10 cellular contexts compared by ENCODE assay signal in the genomic region with DNA sequence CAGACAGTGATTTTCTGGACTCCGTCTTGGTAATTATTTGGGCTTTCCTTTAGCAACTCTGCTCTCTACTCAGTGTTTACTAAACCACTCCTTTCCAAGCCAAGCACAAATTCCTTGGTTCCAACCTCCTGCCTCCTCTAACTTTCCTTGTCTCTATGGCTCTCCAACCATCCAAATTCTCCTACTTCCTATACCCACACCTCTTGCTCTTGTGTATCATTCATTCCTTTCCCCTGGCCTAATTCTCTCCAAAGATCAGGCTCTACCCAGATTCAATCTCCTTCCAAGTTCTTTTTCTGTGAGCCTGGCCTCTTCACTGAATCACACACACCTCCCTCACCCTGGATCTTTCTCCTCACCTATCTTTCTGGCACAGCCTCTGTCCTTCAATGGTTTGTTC. TPM values are rescaled to one million over a fixed set of nuclear protein-coding genes. Genes with fewer than 3 reads are reported as not detected.
DNase-seq lines count a peak whose midpoint lies in the region; FAIRE-seq and TF ChIP-seq lines count a peak whose summit lies in the region.
"Had no signal": no experiment of that assay in that cellular context is flagged by ENCODE, and none has a peak within 500 bp of the region (broad histone marks: within the 10 kb centered on the region; RNA-seq: fewer than 3 reads in every experiment).

No MANE protein-coding gene starts in this region.

- WGBS in stomach, 5 donors: 41 to 70% (median 52%) methylated on average over 1 of the region's 1 CpG

- H3K27ac Mint-ChIP-seq in activated naive CD4-positive, alpha-beta T cell treated with anti-CD3 and anti-CD28 coated beads for 36 hours: peak overlapping the region; percentile 78

- no peak overlapping the region for H3K27ac ChIP-seq in iPS-18a (ENCODE audit: low read length)
- H3K27ac ChIP-seq in stomach: peak overlapping the region in 3 of 5 donors; percentile 10 to 95 (median 94)

- H3K27me3 Mint-ChIP-seq in activated naive CD4-positive, alpha-beta T cell treated with anti-CD3 and anti-CD28 coated beads for 36 hours (ENCODE audit: low read depth): no peaks in the 10 kb centered on the region

- H3K36me3 ChIP-seq in iPS-18a (ENCODE audit: control insufficient read depth, low read depth, low read length): peaks cover 17% of the 10 kb centered on the region
- peaks cover 16 to 44% (median 39%) of the 10 kb centered on the region in 4 donors for H3K36me3 ChIP-seq in stomach

- H3K4me3 Mint-ChIP-seq in activated naive CD4-positive, alpha-beta T cell treated with anti-CD3 and anti-CD28 coated beads for 36 hours: peak overlapping the region; percentile 97

- no peak for TF ChIP-seq CTCF in WI38 (IDR thresholded peaks at IDR 0.05; ENCODE audit: low read depth, low read length)
- no peak for TF ChIP-seq CTCF in stomach (IDR thresholded peaks at IDR 0.05)

- CTCF ChIA-PET in activated naive CD4-positive, alpha-beta T cell treated with anti-CD3 and anti-CD28 coated beads for 36 hours (lab: Charles Lee): interaction anchor here (1.6 to 5.3 kb wide), 2 partner anchors 8 to 18 kb away, joined by 4 to 42 read pairs; a partner anchor contains a TSS

- H3K27me3 ChIP-seq in iPS-18a (ENCODE audit: control insufficient read depth, insufficient read depth, low read length) (no peaks in the 10 kb centered on the region), stomach (no peaks in the 10 kb centered on the region)

- H3K36me3 Mint-ChIP-seq in activated naive CD4-positive, alpha-beta T cell treated with anti-CD3 and anti-CD28 coated beads for 36 hours (ENCODE audit: low read depth): peaks cover 22% of the 10 kb centered on the region

- no peak overlapping the region for H3K9ac ChIP-seq in iPS-18a (ENCODE audit: low read length)

- DNase-seq in activated naive CD4-positive, alpha-beta T cell treated with anti-CD3 and anti-CD28 coated beads for 36 hours: no peak
- DNase-seq in activated naive CD4-positive, alpha-beta T cell treated with anti-CD3 and anti-CD28 coated beads, Interleukin-2, amount 50 U/mL, for 16 hours: no peak
- no peak for DNase-seq in stomach
- DNase-seq in HUDEP-2 (lab: John Stamatoyannopoulos, UW; ENCODE audit: unreplicated experiment in 76 of 76): no peak
- DNase-seq in GM12892 (ENCODE audit: insufficient read length): no peak
- no peak for DNase-seq in C1 segment of cervical spinal cord (lab: John Stamatoyannopoulos, UW)
- DNase-seq: activated gamma-delta T cell treated with Interleukin-2 at 50 U/mL for 16 hours had no signal

- intact Hi-C loops in activated naive CD4-positive, alpha-beta T cell treated with anti-CD3 and anti-CD28 coated beads for 36 hours (cut with micrococcal nuclease): loop anchor here (5.0 kb wide), 1 partner anchor 359 kb away; a partner anchor contains a TSS
- intact Hi-C loops in stomach (cut with DNase I; ENCODE audit: low total_unique reads): no loop called here

- peak overlapping the region; percentile 84 for H3K4me3 ChIP-seq in WI38 (ENCODE audit: low read depth, low read length)
- H3K4me3 ChIP-seq in iPS-18a (ENCODE audit: low read length): peak overlapping the region; percentile 97
- peak overlapping the region in 2 of 4 donors; percentile 97 to 99 for H3K4me3 ChIP-seq in stomach

- FAIRE-seq in GM12892 (lab: Jason Lieb, UNC): no peak
- FAIRE-seq: RCC 7860 had no signal

- H3K9me3 ChIP-seq in iPS-18a (ENCODE audit: control insufficient read depth, low read depth, low read length) (no peaks in the 10 kb centered on the region), stomach (no peaks in the 10 kb centered on the region)

- peaks cover 52% of the 10 kb centered on the region for H3K4me1 Mint-ChIP-seq in activated naive CD4-positive, alpha-beta T cell treated with anti-CD3 and anti-CD28 coated beads for 36 hours (ENCODE audit: low read depth)

- no peak for TF ChIP-seq EP300 in stomach (IDR thresholded peaks at IDR 0.05)

- no peaks in the 10 kb centered on the region for H3K4me1 ChIP-seq in iPS-18a (ENCODE audit: control insufficient read depth, low read depth, low read length)
- peaks cover 12 to 34% (median 29%) of the 10 kb centered on the region in 4 donors for H3K4me1 ChIP-seq in stomach

- no peak for TF ChIP-seq POLR2A in stomach (IDR thresholded peaks at IDR 0.05)
- no peak for TF ChIP-seq POLR2A in GM12892 (IDR thresholded peaks at IDR 0.05; ENCODE audit: low read depth, low read length)

- H3K9me3 Mint-ChIP-seq in activated naive CD4-positive, alpha-beta T cell treated with anti-CD3 and anti-CD28 coated beads for 36 hours: no peaks in the 10 kb centered on the region

RNA-seq across cellular contexts. Expression of a gene that starts 1.1 kb away (rescaled TPM):
- 10 to 100 TPM; 21.9 to 22.5 TPM for total RNA-seq in activated naive CD4-positive, alpha-beta T cell treated with anti-CD3 and anti-CD28 coated beads for 36 hours
- 10 to 100 TPM; 17.8 to 84.0 (median 36.4) TPM for total RNA-seq in stomach
- 10 to 100 TPM in 2 of 3 donors, 1 to 10 TPM in 1; 6.9 to 22.2 (median 15.6) TPM for polyA plus RNA-seq in stomach
- polyA plus RNA-seq in GM12892 (2012; ENCODE audit: missing spikeins): 15.9 TPM

RNA-seq across cellular contexts. Expression of a gene that starts 8.3 kb away (rescaled TPM):
- 100 to 1,000 TPM; 309 to 320 TPM for total RNA-seq in activated naive CD4-positive, alpha-beta T cell treated with anti-CD3 and anti-CD28 coated beads for 36 hours
- 10 to 100 TPM in 4 of 5 donors, 1 to 10 TPM in 1; 8.3 to 33.3 (median 14.7) TPM for total RNA-seq in stomach
- 1 to 10 TPM; 4.4 to 6.4 (median 6.2) TPM for polyA plus RNA-seq in stomach
- polyA plus RNA-seq in GM12892 (2012; ENCODE audit: missing spikeins): 73.0 TPM

RNA-seq across cellular contexts. Expression of a gene that starts 12.8 kb away (rescaled TPM):
- 10 to 100 TPM; 28.2 to 32.2 TPM for total RNA-seq in activated naive CD4-positive, alpha-beta T cell treated with anti-CD3 and anti-CD28 coated beads for 36 hours
- total RNA-seq in stomach: 10 to 100 TPM; 23.9 to 91.6 (median 55.9) TPM
- 10 to 100 TPM; 74.3 to 84.9 (median 79.7) TPM for polyA plus RNA-seq in stomach
- 32.7 TPM for polyA plus RNA-seq in GM12892 (2012; ENCODE audit: missing spikeins)

RNA-seq across cellular contexts. Expression of a gene that starts 20.6 kb away (rescaled TPM):
- 100 to 1,000 TPM; 757 to 792 TPM for total RNA-seq in activated naive CD4-positive, alpha-beta T cell treated with anti-CD3 and anti-CD28 coated beads for 36 hours
- total RNA-seq in stomach: 100 to 1,000 TPM in 4 of 5 donors, 10 to 100 TPM in 1; 86.9 to 189 (median 137) TPM
- 100 to 1,000 TPM; 341 to 438 (median 394) TPM for polyA plus RNA-seq in stomach
- 765 TPM for polyA plus RNA-seq in GM12892 (2012; ENCODE audit: missing spikeins)

RNA-seq across cellular contexts. Expression of a gene that starts 24.0 kb away (rescaled TPM):
- under 1 TPM; 0.41 to 0.47 TPM for total RNA-seq in activated naive CD4-positive, alpha-beta T cell treated with anti-CD3 and anti-CD28 coated beads for 36 hours
- 10 to 100 TPM in 1 of 5 donors, 1 to 10 TPM in 3, under 1 TPM in 1; 0.58 to 11.0 (median 3.5) TPM for total RNA-seq in stomach
- polyA plus RNA-seq in stomach: 10 to 100 TPM in 1 of 3 donors, 1 to 10 TPM in 2; 8.9 to 14.1 (median 9.4) TPM
- 5.0 TPM for polyA plus RNA-seq in GM12892 (2012; ENCODE audit: missing spikeins)

Comparison
In these comparisons a context has a peak if more than half of its experiments do, and no peak if none do; other contexts are left out.
1. RNA of a gene that starts 8.3 kb away (total RNA-seq): 309 to 320 TPM in activated naive CD4-positive, alpha-beta T cell treated with anti-CD3 and anti-CD28 coated beads for 36 hours; 8.3 to 33.3 TPM in stomach; every median in the first group is over 4 times any median in the second.